ENCODE assay signal across 10 cellular contexts in genomic region chr7:36658603-36659516, GRCh38.
DNase-seq lines count a peak whose midpoint lies in the region; ATAC-seq, FAIRE-seq and TF ChIP-seq lines count a peak whose summit lies in the region.
"Had no signal": no experiment of that assay in that cellular context is flagged by ENCODE, and none has a peak within 500 bp of the region (broad histone marks: within the 10 kb centered on the region; RNA-seq: fewer than 3 reads in every experiment).

No MANE protein-coding gene starts in this region.

- H3K9me3 ChIP-seq in iPS-20b (ENCODE audit: insufficient read depth, low read depth, low read length) (no peaks in the 10 kb centered on the region), prostate gland (no peaks in the 10 kb centered on the region), kidney (ENCODE audit: control insufficient read depth in 1 of 2, low read length in 2 of 2) (no peaks in the 10 kb centered on the region)

- H3K9ac ChIP-seq in iPS-20b (ENCODE audit: low read depth, low read length) (peak overlapping the region; percentile 40; the same call in 1 of the 2 replicates), kidney (ENCODE audit: low read length in 2 of 2) (no peak overlapping the region)

- peak; percentile 67 for ATAC-seq in SK-N-SH treated with all-trans-retinoic acid at 6 μM for 48 hours

- no peak for FAIRE-seq in kidney (lab: Jason Lieb, UNC)

- peaks cover 42% of the 10 kb centered on the region for H3K4me1 ChIP-seq in iPS-20b (ENCODE audit: insufficient read depth, low read length)
- H3K4me1 ChIP-seq in prostate gland (replicated peaks) = no peaks in the 10 kb centered on the region
- peaks cover 0 to 4% of the 10 kb centered on the region in 2 donors for H3K4me1 ChIP-seq in kidney (ENCODE audit: control insufficient read depth in 1 of 2, insufficient read depth in 1 of 2, low read depth in 1 of 2, low read length in 2 of 2)

- intact Hi-C loops in prostate gland (cut with DNase I) (no loop called here), kidney (cut with DNase I) (no loop called here)

- TF ChIP-seq CTCF in prostate gland (IDR thresholded peaks at IDR 0.05) = no peak
- no peak for TF ChIP-seq CTCF in kidney (IDR thresholded peaks at IDR 0.05; ENCODE audit: borderline replicate concordance, extremely low read depth, insufficient read depth)

- H3K4me3 ChIP-seq in iPS-20b (ENCODE audit: low read length) = no peak overlapping the region; the same call in 1 of the 2 replicates
- H3K4me3 ChIP-seq in prostate gland = no peak overlapping the region
- H3K4me3 ChIP-seq in kidney (ENCODE audit: low read length in 2 of 2) = no peak overlapping the region

- no peak for TF ChIP-seq POLR2A in prostate gland (IDR thresholded peaks at IDR 0.05)

- H3K36me3 ChIP-seq in iPS-20b (ENCODE audit: insufficient read depth, low read depth, low read length) (no peaks in the 10 kb centered on the region), prostate gland (no peaks in the 10 kb centered on the region), kidney (ENCODE audit: control insufficient read depth in 1 of 2, insufficient read depth in 2 of 2, low read length in 2 of 2) (no peaks in the 10 kb centered on the region)

- WGBS in prostate gland = 50% methylated on average over 9 of the region's 9 CpGs

- H3K27me3 ChIP-seq in iPS-20b (ENCODE audit: insufficient read depth, low read length) = no peaks in the 10 kb centered on the region
- no peaks in the 10 kb centered on the region for H3K27me3 ChIP-seq in prostate gland (replicated peaks; ENCODE audit: insufficient read depth)

- H3K27ac ChIP-seq in iPS-20b (ENCODE audit: low read length) (no peak overlapping the region), prostate gland (no peak overlapping the region), kidney (ENCODE audit: low read depth in 2 of 2, low read length in 2 of 2) (peak overlapping the region in 1 of 2 donors; percentile 3)
- H3K27ac ChIP-seq: C4-2B had no signal

- DNase-seq in NCI-H510A treated with DMSO at 0.1 percent for 48 hours (lab: John Stamatoyannopoulos, UW) (peak; percentile 19), NCI-H510A (lab: John Stamatoyannopoulos, UW) (no peak), stromal cell of bone marrow (ENCODE audit: low read depth) (peak; percentile 82), prostate gland (ENCODE audit: low spot score) (no peak), OCI-M2 (lab: John Stamatoyannopoulos, UW; ENCODE audit: unreplicated experiment) (no peak), kidney (no peak)
- DNase-seq: activated T-cell treated with anti-CD3 and anti-CD28 coated beads, Interleukin-2, amount 50 U/mL, for 48 hours had no signal

TF ChIP-seq in SK-N-SH treated with all-trans-retinoic acid at 6 μM for 48 hours, 23 proteins besides CTCF, POLR2A, EP300 and RAD21 (continues in another document):
- TF ChIP-seq PPARA (CRISPR knock-in tag; IDR thresholded peaks at IDR 0.05; ENCODE audit: borderline replicate concordance) (no peak), BACH2 (CRISPR knock-in tag; IDR thresholded peaks at IDR 0.05; ENCODE audit: borderline replicate concordance) (no peak), ZNF8 (CRISPR knock-in tag; IDR thresholded peaks at IDR 0.05) (no peak), CSRNP3 (CRISPR knock-in tag; IDR thresholded peaks at IDR 0.05) (no peak), CREB5 (CRISPR knock-in tag; IDR thresholded peaks at IDR 0.05; ENCODE audit: low read depth) (peak; percentile 73; the same call in 1 of the 2 replicates), ZFP30 (CRISPR knock-in tag; IDR thresholded peaks at IDR 0.05) (no peak), ZFP3 (CRISPR knock-in tag; IDR thresholded peaks at IDR 0.05) (peak; percentile 78), TSHZ2 (CRISPR knock-in tag; IDR thresholded peaks at IDR 0.05) (no peak), OSR1 (CRISPR knock-in tag; IDR thresholded peaks at IDR 0.05) (no peak), CSDC2 (CRISPR knock-in tag; IDR thresholded peaks at IDR 0.05) (no peak), ZC3H10 (CRISPR knock-in tag; IDR thresholded peaks at IDR 0.05) (no peak), ARNTL (CRISPR knock-in tag; IDR thresholded peaks at IDR 0.05; ENCODE audit: borderline replicate concordance, low read depth) (no peak), POU6F1 (CRISPR knock-in tag; IDR thresholded peaks at IDR 0.05; ENCODE audit: borderline replicate concordance, low read depth) (no peak), ESRRG (CRISPR knock-in tag; IDR thresholded peaks at IDR 0.05) (no peak), ZNF565 (CRISPR knock-in tag; conservative IDR thresholded peaks at IDR 0.05; ENCODE audit: low read depth) (no peak), ISL1 (CRISPR knock-in tag; IDR thresholded peaks at IDR 0.05) (peak; percentile 86), SNAI2 (CRISPR knock-in tag; IDR thresholded peaks at IDR 0.05) (no peak), ZNF70 (CRISPR knock-in tag; IDR thresholded peaks at IDR 0.05) (no peak), GLIS3 (CRISPR knock-in tag; IDR thresholded peaks at IDR 0.05) (peak; percentile 71; the same call in 1 of the 2 replicates), TCF4 (CRISPR knock-in tag; IDR thresholded peaks at IDR 0.05; ENCODE audit: borderline replicate concordance) (no peak)

Comparison
In these comparisons a context has a peak if more than half of its experiments do, and no peak if none do; other contexts are left out.
1. DNase-seq: peak in NCI-H510A treated with DMSO at 0.1 percent for 48 hours (single experiment) and stromal cell of bone marrow (single experiment); none in NCI-H510A (single experiment), prostate gland (single experiment), OCI-M2 (single experiment) and kidney (single experiment).